ENCODE assay signal across 1 cellular context in the genomic region with DNA sequence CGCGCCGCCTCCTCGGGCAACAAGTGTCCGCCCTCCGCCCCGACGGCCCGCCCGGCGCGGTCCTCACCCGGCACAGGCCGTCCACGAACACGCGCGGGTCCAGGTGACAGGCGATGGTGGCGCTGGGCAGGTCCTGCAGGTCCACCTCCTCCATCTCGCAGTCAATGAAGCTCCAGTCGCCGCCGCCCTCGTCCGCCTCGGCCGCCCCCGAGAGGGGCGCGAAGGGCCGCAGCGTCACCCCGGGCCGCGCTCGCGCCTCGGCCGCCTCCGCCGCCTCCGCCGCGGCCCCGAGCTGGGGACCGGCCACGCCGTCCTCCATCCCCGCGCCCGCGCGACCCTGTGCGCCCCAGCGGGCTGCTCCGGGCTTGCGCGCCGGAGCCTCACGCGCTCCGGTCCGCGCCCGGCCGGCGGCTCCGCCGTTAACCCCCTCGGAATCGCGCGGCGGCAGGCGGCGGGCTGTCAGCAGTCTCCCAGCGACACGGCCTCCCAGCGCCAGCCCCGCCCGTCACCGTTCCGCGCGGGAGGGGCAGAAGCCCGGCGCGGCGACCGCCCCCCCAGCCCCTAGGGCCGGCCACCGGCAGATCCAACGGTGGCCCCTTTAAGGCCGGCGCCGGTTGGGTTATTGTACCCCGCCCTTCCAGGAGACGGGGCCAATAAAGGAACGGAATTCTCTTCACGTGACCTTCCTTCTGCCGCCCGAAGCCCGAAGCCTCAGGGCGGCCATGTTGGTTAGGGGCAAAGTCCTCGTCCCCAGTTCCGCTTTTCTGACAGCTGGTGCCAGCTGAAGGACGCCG.
TF ChIP-seq lines count a peak whose summit lies in the region.

RCAN1 (minus strand) TSS at position 421 of the 794 bp plus-strand sequence; CDS start at position 319, 102 bp downstream.

TF ChIP-seq in K562, 482 proteins besides CTCF, POLR2A, EP300 and RAD21 (continued from another document):
- TF ChIP-seq, protein P1, sequence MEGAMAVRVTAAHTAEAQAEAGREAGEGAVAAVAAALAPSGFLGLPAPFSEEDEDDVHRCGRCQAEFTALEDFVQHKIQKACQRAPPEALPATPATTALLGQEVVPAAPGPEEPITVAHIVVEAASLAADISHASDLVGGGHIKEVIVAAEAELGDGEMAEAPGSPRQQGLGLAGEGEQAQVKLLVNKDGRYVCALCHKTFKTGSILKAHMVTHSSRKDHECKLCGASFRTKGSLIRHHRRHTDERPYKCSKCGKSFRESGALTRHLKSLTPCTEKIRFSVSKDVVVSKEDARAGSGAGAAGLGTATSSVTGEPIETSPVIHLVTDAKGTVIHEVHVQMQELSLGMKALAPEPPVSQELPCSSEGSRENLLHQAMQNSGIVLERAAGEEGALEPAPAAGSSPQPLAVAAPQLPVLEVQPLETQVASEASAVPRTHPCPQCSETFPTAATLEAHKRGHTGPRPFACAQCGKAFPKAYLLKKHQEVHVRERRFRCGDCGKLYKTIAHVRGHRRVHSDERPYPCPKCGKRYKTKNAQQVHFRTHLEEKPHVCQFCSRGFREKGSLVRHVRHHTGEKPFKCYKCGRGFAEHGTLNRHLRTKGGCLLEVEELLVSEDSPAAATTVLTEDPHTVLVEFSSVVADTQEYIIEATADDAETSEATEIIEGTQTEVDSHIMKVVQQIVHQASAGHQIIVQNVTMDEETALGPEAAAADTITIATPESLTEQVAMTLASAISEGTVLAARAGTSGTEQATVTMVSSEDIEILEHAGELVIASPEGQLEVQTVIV (CRISPR knock-in tag; IDR thresholded peaks at IDR 0.05; ENCODE audit: borderline replicate concordance) = no peak
- TF ChIP-seq PTTG1 (tag; IDR thresholded peaks at IDR 0.05; ENCODE audit: low read depth) (no peak), CC2D1A (IDR thresholded peaks at IDR 0.05) (no peak), CBX8 (IDR thresholded peaks at IDR 0.05; ENCODE audit: borderline replicate concordance, extremely low read depth, low read depth, low read length, poor library complexity, severe bottlenecking) (no peak), SOX6 (IDR thresholded peaks at IDR 0.05) (peak; percentile 43; the same call in 1 of the 2 replicates), MXI1 (IDR thresholded peaks at IDR 0.05; ENCODE audit: low read depth, low read length) (no peak), HLTF (IDR thresholded peaks at IDR 0.05) (no peak)
- TF ChIP-seq, protein P2, sequence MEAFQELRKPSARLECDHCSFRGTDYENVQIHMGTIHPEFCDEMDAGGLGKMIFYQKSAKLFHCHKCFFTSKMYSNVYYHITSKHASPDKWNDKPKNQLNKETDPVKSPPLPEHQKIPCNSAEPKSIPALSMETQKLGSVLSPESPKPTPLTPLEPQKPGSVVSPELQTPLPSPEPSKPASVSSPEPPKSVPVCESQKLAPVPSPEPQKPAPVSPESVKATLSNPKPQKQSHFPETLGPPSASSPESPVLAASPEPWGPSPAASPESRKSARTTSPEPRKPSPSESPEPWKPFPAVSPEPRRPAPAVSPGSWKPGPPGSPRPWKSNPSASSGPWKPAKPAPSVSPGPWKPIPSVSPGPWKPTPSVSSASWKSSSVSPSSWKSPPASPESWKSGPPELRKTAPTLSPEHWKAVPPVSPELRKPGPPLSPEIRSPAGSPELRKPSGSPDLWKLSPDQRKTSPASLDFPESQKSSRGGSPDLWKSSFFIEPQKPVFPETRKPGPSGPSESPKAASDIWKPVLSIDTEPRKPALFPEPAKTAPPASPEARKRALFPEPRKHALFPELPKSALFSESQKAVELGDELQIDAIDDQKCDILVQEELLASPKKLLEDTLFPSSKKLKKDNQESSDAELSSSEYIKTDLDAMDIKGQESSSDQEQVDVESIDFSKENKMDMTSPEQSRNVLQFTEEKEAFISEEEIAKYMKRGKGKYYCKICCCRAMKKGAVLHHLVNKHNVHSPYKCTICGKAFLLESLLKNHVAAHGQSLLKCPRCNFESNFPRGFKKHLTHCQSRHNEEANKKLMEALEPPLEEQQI (IDR thresholded peaks at IDR 0.05) = no peak
- TF ChIP-seq, protein P3, sequence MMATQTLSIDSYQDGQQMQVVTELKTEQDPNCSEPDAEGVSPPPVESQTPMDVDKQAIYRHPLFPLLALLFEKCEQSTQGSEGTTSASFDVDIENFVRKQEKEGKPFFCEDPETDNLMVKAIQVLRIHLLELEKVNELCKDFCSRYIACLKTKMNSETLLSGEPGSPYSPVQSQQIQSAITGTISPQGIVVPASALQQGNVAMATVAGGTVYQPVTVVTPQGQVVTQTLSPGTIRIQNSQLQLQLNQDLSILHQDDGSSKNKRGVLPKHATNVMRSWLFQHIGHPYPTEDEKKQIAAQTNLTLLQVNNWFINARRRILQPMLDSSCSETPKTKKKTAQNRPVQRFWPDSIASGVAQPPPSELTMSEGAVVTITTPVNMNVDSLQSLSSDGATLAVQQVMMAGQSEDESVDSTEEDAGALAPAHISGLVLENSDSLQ (IDR thresholded peaks at IDR 0.05) = peak; percentile 77
- TF ChIP-seq, protein P4, sequence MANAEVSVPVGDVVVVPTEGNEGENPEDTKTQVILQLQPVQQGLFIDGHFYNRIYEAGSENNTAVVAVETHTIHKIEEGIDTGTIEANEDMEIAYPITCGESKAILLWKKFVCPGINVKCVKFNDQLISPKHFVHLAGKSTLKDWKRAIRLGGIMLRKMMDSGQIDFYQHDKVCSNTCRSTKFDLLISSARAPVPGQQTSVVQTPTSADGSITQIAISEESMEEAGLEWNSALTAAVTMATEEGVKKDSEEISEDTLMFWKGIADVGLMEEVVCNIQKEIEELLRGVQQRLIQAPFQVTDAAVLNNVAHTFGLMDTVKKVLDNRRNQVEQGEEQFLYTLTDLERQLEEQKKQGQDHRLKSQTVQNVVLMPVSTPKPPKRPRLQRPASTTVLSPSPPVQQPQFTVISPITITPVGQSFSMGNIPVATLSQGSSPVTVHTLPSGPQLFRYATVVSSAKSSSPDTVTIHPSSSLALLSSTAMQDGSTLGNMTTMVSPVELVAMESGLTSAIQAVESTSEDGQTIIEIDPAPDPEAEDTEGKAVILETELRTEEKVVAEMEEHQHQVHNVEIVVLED (CRISPR knock-in tag; IDR thresholded peaks at IDR 0.05) = peak; percentile 59; the same call in 1 of the 2 replicates
